Comparison of ENCODE assay signal across 1 cellular context in the genomic region with DNA sequence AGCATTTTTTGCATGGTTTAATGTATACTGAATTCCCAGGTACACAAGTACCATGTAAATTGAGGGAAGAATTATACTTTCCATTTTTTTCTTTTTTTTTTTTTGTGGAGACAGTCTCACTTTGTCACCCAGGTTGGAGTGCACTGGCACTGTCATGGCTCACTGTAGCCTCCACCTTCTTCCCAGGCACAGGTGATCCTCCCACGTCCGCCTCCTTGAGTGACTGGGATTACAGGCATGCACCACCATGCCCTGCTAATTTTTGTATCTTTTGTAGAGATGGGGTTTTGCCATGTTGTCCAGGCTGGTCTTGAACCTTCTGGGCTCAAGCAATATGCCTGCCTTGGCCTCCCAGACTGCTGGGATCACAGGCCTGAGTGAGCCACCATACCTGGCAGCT.
TF ChIP-seq lines count a peak whose summit lies in the region.

No MANE protein-coding gene starts in this region.

TF ChIP-seq in GM23338, 12 proteins besides CTCF, POLR2A, EP300 and RAD21:
- TF ChIP-seq ZNF114 (CRISPR knock-in tag; IDR thresholded peaks at IDR 0.05) = no peak
- TF ChIP-seq, protein P1, sequence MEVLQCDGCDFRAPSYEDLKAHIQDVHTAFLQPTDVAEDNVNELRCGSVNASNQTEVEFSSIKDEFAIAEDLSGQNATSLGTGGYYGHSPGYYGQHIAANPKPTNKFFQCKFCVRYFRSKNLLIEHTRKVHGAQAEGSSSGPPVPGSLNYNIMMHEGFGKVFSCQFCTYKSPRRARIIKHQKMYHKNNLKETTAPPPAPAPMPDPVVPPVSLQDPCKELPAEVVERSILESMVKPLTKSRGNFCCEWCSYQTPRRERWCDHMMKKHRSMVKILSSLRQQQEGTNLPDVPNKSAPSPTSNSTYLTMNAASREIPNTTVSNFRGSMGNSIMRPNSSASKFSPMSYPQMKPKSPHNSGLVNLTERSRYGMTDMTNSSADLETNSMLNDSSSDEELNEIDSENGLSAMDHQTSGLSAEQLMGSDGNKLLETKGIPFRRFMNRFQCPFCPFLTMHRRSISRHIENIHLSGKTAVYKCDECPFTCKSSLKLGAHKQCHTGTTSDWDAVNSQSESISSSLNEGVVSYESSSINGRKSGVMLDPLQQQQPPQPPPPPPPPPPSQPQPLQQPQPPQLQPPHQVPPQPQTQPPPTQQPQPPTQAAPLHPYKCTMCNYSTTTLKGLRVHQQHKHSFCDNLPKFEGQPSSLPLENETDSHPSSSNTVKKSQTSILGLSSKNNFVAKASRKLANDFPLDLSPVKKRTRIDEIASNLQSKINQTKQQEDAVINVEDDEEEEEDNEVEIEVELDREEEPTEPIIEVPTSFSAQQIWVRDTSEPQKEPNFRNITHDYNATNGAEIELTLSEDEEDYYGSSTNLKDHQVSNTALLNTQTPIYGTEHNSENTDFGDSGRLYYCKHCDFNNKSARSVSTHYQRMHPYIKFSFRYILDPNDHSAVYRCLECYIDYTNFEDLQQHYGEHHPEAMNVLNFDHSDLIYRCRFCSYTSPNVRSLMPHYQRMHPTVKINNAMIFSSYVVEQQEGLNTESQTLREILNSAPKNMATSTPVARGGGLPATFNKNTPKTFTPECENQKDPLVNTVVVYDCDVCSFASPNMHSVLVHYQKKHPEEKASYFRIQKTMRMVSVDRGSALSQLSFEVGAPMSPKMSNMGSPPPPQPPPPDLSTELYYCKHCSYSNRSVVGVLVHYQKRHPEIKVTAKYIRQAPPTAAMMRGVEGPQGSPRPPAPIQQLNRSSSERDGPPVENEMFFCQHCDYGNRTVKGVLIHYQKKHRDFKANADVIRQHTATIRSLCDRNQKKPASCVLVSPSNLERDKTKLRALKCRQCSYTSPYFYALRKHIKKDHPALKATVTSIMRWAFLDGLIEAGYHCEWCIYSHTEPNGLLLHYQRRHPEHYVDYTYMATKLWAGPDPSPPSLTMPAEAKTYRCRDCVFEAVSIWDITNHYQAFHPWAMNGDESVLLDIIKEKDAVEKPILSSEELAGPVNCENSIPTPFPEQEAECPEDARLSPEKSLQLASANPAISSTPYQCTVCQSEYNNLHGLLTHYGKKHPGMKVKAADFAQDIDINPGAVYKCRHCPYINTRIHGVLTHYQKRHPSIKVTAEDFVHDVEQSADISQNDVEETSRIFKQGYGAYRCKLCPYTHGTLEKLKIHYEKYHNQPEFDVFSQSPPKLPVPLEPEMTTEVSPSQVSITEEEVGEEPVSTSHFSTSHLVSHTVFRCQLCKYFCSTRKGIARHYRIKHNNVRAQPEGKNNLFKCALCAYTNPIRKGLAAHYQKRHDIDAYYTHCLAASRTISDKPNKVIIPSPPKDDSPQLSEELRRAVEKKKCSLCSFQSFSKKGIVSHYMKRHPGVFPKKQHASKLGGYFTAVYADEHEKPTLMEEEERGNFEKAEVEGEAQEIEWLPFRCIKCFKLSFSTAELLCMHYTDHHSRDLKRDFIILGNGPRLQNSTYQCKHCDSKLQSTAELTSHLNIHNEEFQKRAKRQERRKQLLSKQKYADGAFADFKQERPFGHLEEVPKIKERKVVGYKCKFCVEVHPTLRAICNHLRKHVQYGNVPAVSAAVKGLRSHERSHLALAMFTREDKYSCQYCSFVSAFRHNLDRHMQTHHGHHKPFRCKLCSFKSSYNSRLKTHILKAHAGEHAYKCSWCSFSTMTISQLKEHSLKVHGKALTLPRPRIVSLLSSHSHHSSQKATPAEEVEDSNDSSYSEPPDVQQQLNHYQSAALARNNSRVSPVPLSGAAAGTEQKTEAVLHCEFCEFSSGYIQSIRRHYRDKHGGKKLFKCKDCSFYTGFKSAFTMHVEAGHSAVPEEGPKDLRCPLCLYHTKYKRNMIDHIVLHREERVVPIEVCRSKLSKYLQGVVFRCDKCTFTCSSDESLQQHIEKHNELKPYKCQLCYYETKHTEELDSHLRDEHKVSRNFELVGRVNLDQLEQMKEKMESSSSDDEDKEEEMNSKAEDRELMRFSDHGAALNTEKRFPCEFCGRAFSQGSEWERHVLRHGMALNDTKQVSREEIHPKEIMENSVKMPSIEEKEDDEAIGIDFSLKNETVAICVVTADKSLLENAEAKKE (CRISPR knock-in tag; IDR thresholded peaks at IDR 0.05) = no peak
